Comparison of ENCODE assay signal across 1 cellular context in genomic region chr18:49515003-49515402, GRCh38. TPM values are rescaled to one million over a fixed set of nuclear protein-coding genes. Genes with fewer than 3 reads are reported as not detected.
"Had no signal": no experiment of that assay in that cellular context is flagged by ENCODE, and none has a peak within 500 bp of the region (broad histone marks: within the 10 kb centered on the region; RNA-seq: fewer than 3 reads in every experiment).

No MANE protein-coding gene starts in this region.

RNA-seq across cellular contexts. Expression of gene LIPG, which starts 46.9 kb away (rescaled TPM):
- polyA plus RNA-seq: IgD-negative memory B cell had no signal
